In genomic region chr7:76290847-76291345, GRCh38 we compare ENCODE assay signal across 8 cellular contexts. TPM values are rescaled to one million over a fixed set of nuclear protein-coding genes. Genes with fewer than 3 reads are reported as not detected.
DNase-seq lines count a peak whose midpoint lies in the region; ATAC-seq, FAIRE-seq and TF ChIP-seq lines count a peak whose summit lies in the region.
"Not testable (repeated sequence)": the region's sequence is repeated elsewhere in the genome, so short reads cannot be mapped to it uniquely, and the experiment has no call there.

No MANE protein-coding gene starts in this region.

- H3K27ac ChIP-seq in A673 (ENCODE audit: low read depth, low read length, poor library complexity, severe bottlenecking) (peak overlapping the region; percentile 82), keratinocyte (ENCODE audit: control insufficient read depth, insufficient read depth, low read length) (peak overlapping the region; percentile 96)
- not testable (repeated sequence) for H3K27ac ChIP-seq in KMS-11; endodermal cell (ENCODE audit: low read depth, low read length)

- peak; percentile 7 for ATAC-seq in activated CD4-positive, alpha-beta T cell treated with anti-CD3 and anti-CD28 coated beads for 36 hours
- peak; percentile 6 for ATAC-seq in stimulated activated naive CD8-positive, alpha-beta T cell treated with anti-CD3 and anti-CD28 coated beads, Interleukin-15, amount 100 ng/mL, for 72 hours

- peaks cover 12% of the 10 kb centered on the region for H3K4me1 Mint-ChIP-seq in activated CD4-positive, alpha-beta T cell treated with anti-CD3 and anti-CD28 coated beads for 36 hours
- not testable (repeated sequence) for H3K4me1 Mint-ChIP-seq in endodermal cell
- H3K4me1 Mint-ChIP-seq in osteocyte (ENCODE audit: unreplicated experiment), result peaks cover 37% of the 10 kb centered on the region
- H3K4me1 Mint-ChIP-seq in stimulated activated naive CD8-positive, alpha-beta T cell treated with anti-CD3 and anti-CD28 coated beads, Interleukin-15, amount 100 ng/mL, for 72 hours, result peaks cover 27% of the 10 kb centered on the region

- not testable (repeated sequence) for H3K79me2 ChIP-seq in KMS-11 (ENCODE audit: insufficient read depth, low read depth); keratinocyte (ENCODE audit: control insufficient read depth, insufficient read depth, low read length)

- dilution Hi-C loops in keratinocyte (cut with MboI; ENCODE audit: extremely low pct_ligation_motif_present, low sequenced_read_pairs), result not testable (repeated sequence)

- peak overlapping the region; percentile 20 for H3K4me3 Mint-ChIP-seq in activated CD4-positive, alpha-beta T cell treated with anti-CD3 and anti-CD28 coated beads for 36 hours
- not testable (repeated sequence) for H3K4me3 Mint-ChIP-seq in endodermal cell; osteocyte (ENCODE audit: unreplicated experiment)
- H3K4me3 Mint-ChIP-seq in stimulated activated naive CD8-positive, alpha-beta T cell treated with anti-CD3 and anti-CD28 coated beads, Interleukin-15, amount 100 ng/mL, for 72 hours, result peak overlapping the region; percentile 72 to 74

- peaks cover 29% of the 10 kb centered on the region for H3K4me1 ChIP-seq in A673 (ENCODE audit: insufficient read depth, low read length, poor library complexity, severe bottlenecking)
- peaks cover 34% of the 10 kb centered on the region for H3K4me1 ChIP-seq in KMS-11 (ENCODE audit: low read depth, poor library complexity, severe bottlenecking)
- not testable (repeated sequence) for H3K4me1 ChIP-seq in endodermal cell (ENCODE audit: control insufficient read depth, insufficient read depth, low read length)
- peaks cover 35% of the 10 kb centered on the region for H3K4me1 ChIP-seq in keratinocyte (ENCODE audit: control insufficient read depth, extremely low read depth, insufficient read depth, low read length)

- not testable (repeated sequence) for H3K36me3 Mint-ChIP-seq in activated CD4-positive, alpha-beta T cell treated with anti-CD3 and anti-CD28 coated beads for 36 hours (ENCODE audit: low read depth); endodermal cell (ENCODE audit: low read depth); osteocyte (ENCODE audit: unreplicated experiment)

- H3K9me1 ChIP-seq in keratinocyte (ENCODE audit: control insufficient read depth, extremely low read depth, insufficient read depth, low read length), result not testable (repeated sequence)

- H3K27me3 Mint-ChIP-seq in activated CD4-positive, alpha-beta T cell treated with anti-CD3 and anti-CD28 coated beads for 36 hours; endodermal cell (ENCODE audit: insufficient read depth); osteocyte (ENCODE audit: unreplicated experiment); stimulated activated naive CD8-positive, alpha-beta T cell treated with anti-CD3 and anti-CD28 coated beads, Interleukin-15, amount 100 ng/mL, for 72 hours: not testable (repeated sequence)

- intact Hi-C loops in A673 (cut with micrococcal nuclease; ENCODE audit: unreplicated experiment), result loop anchor here (1.0 kb wide), 1 partner anchor 23 kb away; no protein-coding TSS in a partner anchor
- intact Hi-C loops in activated CD4-positive, alpha-beta T cell treated with anti-CD3 and anti-CD28 coated beads for 36 hours (cut with DNase I, micrococcal nuclease), result loop anchor here (1.0 kb wide), 6 partner anchors 12 to 125 kb away; no protein-coding TSS in a partner anchor

- peak overlapping the region; percentile 75; the same call in 1 of the 2 replicates for H2AFZ ChIP-seq in KMS-11 (ENCODE audit: low read depth)
- H2AFZ ChIP-seq in keratinocyte (ENCODE audit: control insufficient read depth, low read length), result peak overlapping the region; percentile 83

- not testable (repeated sequence) for H3K4me2 ChIP-seq in KMS-11
- peak overlapping the region; percentile 82 for H3K4me2 ChIP-seq in keratinocyte (ENCODE audit: control insufficient read depth, extremely low read depth, insufficient read depth, low read depth, low read length)

- peak overlapping the region; percentile 94 for H3K27ac Mint-ChIP-seq in activated CD4-positive, alpha-beta T cell treated with anti-CD3 and anti-CD28 coated beads for 36 hours
- peak overlapping the region; percentile 82 for H3K27ac Mint-ChIP-seq in endodermal cell
- H3K27ac Mint-ChIP-seq in osteocyte (ENCODE audit: unreplicated experiment), result peak overlapping the region; percentile 96
- peak overlapping the region; percentile 92 to 96 for H3K27ac Mint-ChIP-seq in stimulated activated naive CD8-positive, alpha-beta T cell treated with anti-CD3 and anti-CD28 coated beads, Interleukin-15, amount 100 ng/mL, for 72 hours

- H3K27me3 ChIP-seq in A673 (replicated peaks; ENCODE audit: insufficient read depth, low read depth, low read length, poor library complexity); KMS-11 (ENCODE audit: insufficient read depth, low read depth); endodermal cell (ENCODE audit: control insufficient read depth, insufficient read depth, low read length, poor library complexity, severe bottlenecking); keratinocyte (ENCODE audit: control insufficient read depth, extremely low read depth, insufficient read depth, low read length): not testable (repeated sequence)

- not testable (repeated sequence) for H3K9me3 Mint-ChIP-seq in activated CD4-positive, alpha-beta T cell treated with anti-CD3 and anti-CD28 coated beads for 36 hours (ENCODE audit: low read depth); endodermal cell; osteocyte (ENCODE audit: unreplicated experiment); stimulated activated naive CD8-positive, alpha-beta T cell treated with anti-CD3 and anti-CD28 coated beads, Interleukin-15, amount 100 ng/mL, for 72 hours

- not testable (repeated sequence) for H4K20me1 ChIP-seq in KMS-11 (ENCODE audit: insufficient read depth); keratinocyte (ENCODE audit: control insufficient read depth, extremely low read depth, insufficient read depth, low read length)

- CTCF ChIA-PET in A673 (lab: Charles Lee), result interaction anchor here (0.9 to 1.9 kb wide), 4 partner anchors 9 to 113 kb away, joined by 3 to 12 read pairs (median 6); no protein-coding TSS in a partner anchor
- CTCF ChIA-PET in activated CD4-positive, alpha-beta T cell treated with anti-CD3 and anti-CD28 coated beads for 36 hours (lab: Charles Lee), result interaction anchor here (0.5 to 2.7 kb wide), 19 partner anchors 8 to 1816 kb away, joined by 3 to 42 read pairs (median 4); partner anchors contain the start of gene HSPB1

- FAIRE-seq in keratinocyte (lab: Jason Lieb, UNC), result not testable (repeated sequence)

- WGBS in endodermal cell (ENCODE audit: insufficient coverage in 1 of 2, insufficient read length in 1 of 2), 2 experiments, result 85 to 95% methylated on average over 6 of the region's 6 CpGs

- BruUV-seq in A673 (replicated peaks; lab: Mats Ljungman, UMichigan), result not testable (repeated sequence)

- H3K9ac ChIP-seq in KMS-11; endodermal cell (ENCODE audit: extremely low read depth, low read length, poor library complexity, severe bottlenecking): not testable (repeated sequence)
- H3K9ac ChIP-seq in keratinocyte (ENCODE audit: control insufficient read depth, extremely low read depth, insufficient read depth, low read length), result peak overlapping the region; percentile 78

- not testable (repeated sequence) for H3K9me3 ChIP-seq in A673 (ENCODE audit: low read depth, low read length, poor library complexity, severe bottlenecking); endodermal cell (ENCODE audit: control insufficient read depth, low read length); keratinocyte (ENCODE audit: control insufficient read depth, low read depth, low read length)

- not testable (repeated sequence) for H3K36me3 ChIP-seq in A673 (ENCODE audit: insufficient read depth, low read length, poor library complexity, severe bottlenecking); KMS-11 (ENCODE audit: insufficient read depth); endodermal cell (ENCODE audit: control insufficient read depth, insufficient read depth, low read length); keratinocyte (ENCODE audit: control insufficient read depth in 2 of 2, extremely low read depth in 1 of 2, insufficient read depth in 2 of 2, low read length in 2 of 2)

- not testable (repeated sequence) for H3K4me3 ChIP-seq in A673 (ENCODE audit: low read depth, low read length, poor library complexity, severe bottlenecking); KMS-11 (IDR thresholded peaks at IDR 0.05; ENCODE audit: insufficient read depth, low read depth, low read length); endodermal cell (ENCODE audit: low read length)
- H3K4me3 ChIP-seq in keratinocyte (ENCODE audit: control insufficient read depth in 2 of 3, extremely low read depth in 1 of 3, insufficient read depth in 2 of 3, low read depth in 1 of 3, low read length in 3 of 3), result peak overlapping the region in 1 of 3 experiments; percentile 52

- POLR2A ChIA-PET in A673 (lab: Charles Lee; ENCODE audit: low non-redundant PET), result not testable (repeated sequence)
- POLR2A ChIA-PET in activated CD4-positive, alpha-beta T cell treated with anti-CD3 and anti-CD28 coated beads for 36 hours (lab: Charles Lee), result interaction anchor here (0.5 to 1.2 kb wide), 3 partner anchors 8 to 35 kb away, joined by 3 to 5 read pairs (median 4); no protein-coding TSS in a partner anchor

- TF ChIP-seq CTCF in A673 (conservative IDR thresholded peaks at IDR 0.05; ENCODE audit: low read depth, low read length); KMS-11 (conservative IDR thresholded peaks at IDR 0.05; ENCODE audit: low read depth, low read length); endodermal cell (conservative IDR thresholded peaks at IDR 0.05); keratinocyte (optimal IDR thresholded peaks at IDR 0.05 in 1 of 3, IDR thresholded peaks at IDR 0.05 in 1 of 3, conservative IDR thresholded peaks at IDR 0.05 in 1 of 3; ENCODE audit: extremely low read depth in 1 of 3, insufficient read depth in 2 of 3, low read length in 3 of 3); osteocyte (IDR thresholded peaks at IDR 0.05): not testable (repeated sequence)

- not testable (repeated sequence) for DNase-seq in A673 (ENCODE audit: low spot score); activated CD4-positive, alpha-beta T cell treated with anti-CD3 and anti-CD28 coated beads for 36 hours; endodermal cell; keratinocyte (ENCODE audit: low read depth, low spot score); osteocyte (ENCODE audit: extremely low spot score, unreplicated experiment); stimulated activated naive CD8-positive, alpha-beta T cell treated with anti-CD3 and anti-CD28 coated beads, Interleukin-15, amount 100 ng/mL, for 72 hours
- peak; percentile 61 for DNase-seq in astrocyte of the hippocampus (ENCODE audit: low read depth, low spot score)

RNA-seq across cellular contexts. Expression of gene HSPB1, which starts 11.6 kb away (rescaled TPM):
- total RNA-seq in A673 (2021), result 354 and 375 TPM in 2 replicates
- 100 to 1,000 TPM in 1 of 2 experiments, 10 to 100 TPM in 1; 71.1 to 127 TPM for total RNA-seq in activated CD4-positive, alpha-beta T cell treated with anti-CD3 and anti-CD28 coated beads for 36 hours
- total RNA-seq in endodermal cell, result 100 to 1,000 TPM; 244 to 248 TPM
- 401 TPM for polyA plus RNA-seq in endodermal cell (2013, experiment 1 of 2)
- polyA plus RNA-seq in endodermal cell (2013, experiment 2 of 2), result 422 TPM
- polyA plus RNA-seq in keratinocyte, result 460 to 1,644 TPM (median 478 TPM) in 3 replicates
- 1,835 TPM for polyA plus RNA-seq in keratinocyte (2011; ENCODE audit: low read depth)
- polyA plus RNA-seq in keratinocyte (2011; cell fraction: cytosol; rRNA removed), result 1,014 and 2,934 TPM in 2 replicates
- polyA plus RNA-seq in keratinocyte (2011; cell fraction: nucleus; rRNA removed), result 815 and 1,237 TPM in 2 replicates
- 1,130 and 7,717 TPM in 2 replicates for polyA plus RNA-seq in keratinocyte (2012; ENCODE audit: low replicate concordance)
- polyA minus RNA-seq in keratinocyte, result 147 to 577 TPM (median 569 TPM) in 3 replicates
- 2,222 TPM for polyA minus RNA-seq in keratinocyte (2011; cell fraction: cytosol; rRNA and poly(A)+ RNA removed)
- polyA minus RNA-seq in keratinocyte (2011; cell fraction: nucleus; rRNA and poly(A)+ RNA removed), result 585 and 748 TPM in 2 replicates
- 251 and 252 TPM in 2 replicates for total RNA-seq in osteocyte
